In genomic region chr5:50300878-50301277, GRCh38 we compare ENCODE assay signal across 18 cellular contexts.
DNase-seq lines count a peak whose midpoint lies in the region; TF ChIP-seq lines count a peak whose summit lies in the region.
"Had no signal": no experiment of that assay in that cellular context is flagged by ENCODE, and none has a peak within 500 bp of the region (broad histone marks: within the 10 kb centered on the region; RNA-seq: fewer than 3 reads in every experiment).

No MANE protein-coding gene starts in this region.

- DNase-seq in HT-29 (ENCODE audit: low spot score), result peak; percentile 31
- DNase-seq in RWPE1 (ENCODE audit: low spot score), result peak; percentile 31
- peak; percentile 27 for DNase-seq in glomerular visceral epithelial cell (ENCODE audit: extremely low spot score)
- no peak for DNase-seq in iPS-NIHi11 (ENCODE audit: low spot score)
- DNase-seq in right atrium auricular region (ENCODE audit: low spot score), result no peak
- DNase-seq in NCI-H1105 (lab: John Stamatoyannopoulos, UW), result no peak
- no peak for DNase-seq in OCI-M1 (lab: John Stamatoyannopoulos, UW)
- DNase-seq: EL, GM23248, IMR-90, NCI-H1436, NCI-H1930, NCI-H226, NCI-H524 treated with DMSO at 0.1 percent for 48 hours, Right ventricle myocardium superior had no signal

- POLR2A ChIA-PET in RWPE1 (lab: Yijun Ruan, JAX; ENCODE audit: low non-redundant PET), result no interaction called here

- no peaks in the 10 kb centered on the region for H3K36me3 ChIP-seq in right atrium auricular region
- H3K36me3 ChIP-seq: HAP-1 had no signal

- H3K4me1 ChIP-seq in right atrium auricular region, result no peaks in the 10 kb centered on the region
- H3K4me1 ChIP-seq: HAP-1 had no signal

- H3K4me3 ChIP-seq in right atrium auricular region, result no peak overlapping the region
- H3K4me3 ChIP-seq: GM12878, GM23248, HAP-1, SK-N-MC had no signal

- no peaks in the 10 kb centered on the region for H3K27me3 ChIP-seq in right atrium auricular region

- TF ChIP-seq CTCF in RWPE1 (conservative IDR thresholded peaks at IDR 0.05; ENCODE audit: low read depth), result no peak
- TF ChIP-seq CTCF in right atrium auricular region (IDR thresholded peaks at IDR 0.05), result no peak

- CTCF ChIA-PET in RWPE1 (lab: Yijun Ruan, JAX), result no interaction called here

- no peaks in the 10 kb centered on the region for H3K9me3 ChIP-seq in right atrium auricular region
- H3K9me3 ChIP-seq: HAP-1 had no signal

- H3K27ac ChIP-seq in RWPE1, result no peak overlapping the region
- no peak overlapping the region for H3K27ac ChIP-seq in right atrium auricular region
- H3K27ac ChIP-seq: GM23248, SK-N-MC had no signal

Comparison
In these comparisons a context has a peak if more than half of its experiments do, and no peak if none do; other contexts are left out.
1. DNase-seq: peak in HT-29 (single experiment), RWPE1 (single experiment) and glomerular visceral epithelial cell (single experiment); none in iPS-NIHi11 (single experiment), right atrium auricular region (single experiment), NCI-H1105 (single experiment) and OCI-M1 (single experiment).